ENCODE assay signal across 10 cellular contexts in genomic region chr3:197501496-197501878, GRCh38. TPM values are rescaled to one million over a fixed set of nuclear protein-coding genes. Genes with fewer than 3 reads are reported as not detected.
DNase-seq lines count a peak whose midpoint lies in the region; ATAC-seq, FAIRE-seq and TF ChIP-seq lines count a peak whose summit lies in the region.
"Had no signal": no experiment of that assay in that cellular context is flagged by ENCODE, and none has a peak within 500 bp of the region (broad histone marks: within the 10 kb centered on the region; RNA-seq: fewer than 3 reads in every experiment).

No MANE protein-coding gene starts in this region.

- POLR2A ChIA-PET in activated CD8-positive, alpha-beta T cell treated with anti-CD3 and anti-CD28 coated beads for 36 hours (lab: Charles Lee), result interaction anchor here (1.1 kb wide), 1 partner anchor 245 kb away, joined by 3 read pairs; no protein-coding TSS in a partner anchor

- H3K27me3 ChIP-seq in tibial nerve, result no peaks in the 10 kb centered on the region
- H3K27me3 ChIP-seq: body of pancreas had no signal

- no peaks in the 10 kb centered on the region for H3K27me3 Mint-ChIP-seq in activated CD8-positive, alpha-beta T cell treated with anti-CD3 and anti-CD28 coated beads for 36 hours
- H3K27me3 Mint-ChIP-seq in nephron (ENCODE audit: low read depth), result peaks cover 4% of the 10 kb centered on the region

- DNase-seq in NCI-H2227 (lab: John Stamatoyannopoulos, UW; ENCODE audit: unreplicated experiment) (peak; percentile 57), NCI-H2227 treated with DMSO at 0.1 percent for 48 hours (lab: John Stamatoyannopoulos, UW) (no peak), HTR-8/SVneo (ENCODE audit: insufficient read length, low spot score) (no peak), urothelium cell line (ENCODE audit: low spot score) (no peak), medulla oblongata (ENCODE audit: extremely low spot score) (no peak), tibial nerve (ENCODE audit: low spot score in 2 of 2) (no peak)
- peak; percentile 27 for DNase-seq in activated CD8-positive, alpha-beta T cell treated with anti-CD3 and anti-CD28 coated beads for 36 hours
- DNase-seq: left ventricle myocardium superior had no signal

- FAIRE-seq in HTR-8/SVneo (lab: Jason Lieb, UNC) (peak; percentile 60), urothelium cell line (lab: Jason Lieb, UNC) (no peak)

- H3K27ac ChIP-seq in tibial nerve, result no peak overlapping the region
- H3K27ac ChIP-seq: body of pancreas had no signal

- peak; percentile 21 for ATAC-seq in activated CD8-positive, alpha-beta T cell treated with anti-CD3 and anti-CD28 coated beads for 36 hours

- peaks cover 2% of the 10 kb centered on the region for H3K9me3 Mint-ChIP-seq in activated CD8-positive, alpha-beta T cell treated with anti-CD3 and anti-CD28 coated beads for 36 hours
- no peaks in the 10 kb centered on the region for H3K9me3 Mint-ChIP-seq in nephron

- H3K9me3 ChIP-seq in tibial nerve, result no peaks in the 10 kb centered on the region
- H3K9me3 ChIP-seq: body of pancreas had no signal

- H3K36me3 ChIP-seq in tibial nerve, result no peaks in the 10 kb centered on the region

- H3K4me3 ChIP-seq in tibial nerve, result no peak overlapping the region
- H3K4me3 ChIP-seq: body of pancreas had no signal

- no peak for TF ChIP-seq POLR2A in tibial nerve (IDR thresholded peaks at IDR 0.05)

- no peaks in the 10 kb centered on the region for H3K36me3 Mint-ChIP-seq in activated CD8-positive, alpha-beta T cell treated with anti-CD3 and anti-CD28 coated beads for 36 hours (ENCODE audit: low read depth)
- no peaks in the 10 kb centered on the region for H3K36me3 Mint-ChIP-seq in nephron (ENCODE audit: low read depth)

- H3K4me1 ChIP-seq in tibial nerve, result peaks cover 0 to 5% (median 0%) of the 10 kb centered on the region in 4 donors
- H3K4me1 ChIP-seq: body of pancreas had no signal

- TF ChIP-seq EP300 in tibial nerve (IDR thresholded peaks at IDR 0.05), result no peak

- intact Hi-C loops in activated CD8-positive, alpha-beta T cell treated with anti-CD3 and anti-CD28 coated beads for 36 hours (cut with micrococcal nuclease), result loop anchor here (5.0 kb wide), 1 partner anchor 249 kb away; no protein-coding TSS in a partner anchor

- no peak overlapping the region for H3K27ac Mint-ChIP-seq in activated CD8-positive, alpha-beta T cell treated with anti-CD3 and anti-CD28 coated beads for 36 hours
- H3K27ac Mint-ChIP-seq in nephron, result peak overlapping the region; percentile 50 to 91 (median 81)

- TF ChIP-seq CTCF in activated CD8-positive, alpha-beta T cell treated with anti-CD3 and anti-CD28 coated beads for 36 hours (IDR thresholded peaks at IDR 0.05), result no peak
- TF ChIP-seq CTCF in nephron (IDR thresholded peaks at IDR 0.05; ENCODE audit: unreplicated experiment in 3 of 3) (no peak), tibial nerve (IDR thresholded peaks at IDR 0.05) (no peak)

- CTCF ChIA-PET in activated CD8-positive, alpha-beta T cell treated with anti-CD3 and anti-CD28 coated beads for 36 hours (lab: Charles Lee), result interaction anchor here (0.8 to 3.0 kb wide), 30 partner anchors 9 to 472 kb away, joined by 3 to 60 read pairs (median 4); partner anchors contain the start of gene MELTF

- WGBS in tibial nerve, 2 donors, result 90 to 94% methylated on average over 1 of the region's 1 CpG

- H3K4me1 Mint-ChIP-seq in activated CD8-positive, alpha-beta T cell treated with anti-CD3 and anti-CD28 coated beads for 36 hours (ENCODE audit: low read depth), result no peaks in the 10 kb centered on the region
- peaks cover 33% of the 10 kb centered on the region for H3K4me1 Mint-ChIP-seq in nephron

- H3K4me3 Mint-ChIP-seq in activated CD8-positive, alpha-beta T cell treated with anti-CD3 and anti-CD28 coated beads for 36 hours, result no peak overlapping the region
- H3K4me3 Mint-ChIP-seq in nephron, result no peak overlapping the region

RNA-seq across cellular contexts. Expression of gene BDH1, which starts 54.3 kb away (rescaled TPM):
- 100 to 1,000 TPM; 118 to 126 TPM for total RNA-seq in activated CD8-positive, alpha-beta T cell treated with anti-CD3 and anti-CD28 coated beads for 36 hours
- 10 to 100 TPM; 15.1 to 24.3 (median 18.7) TPM for total RNA-seq in tibial nerve

Comparison
In these comparisons a context has a peak if more than half of its experiments do, and no peak if none do; other contexts are left out.
1. DNase-seq: peak in NCI-H2227 (single experiment) and activated CD8-positive, alpha-beta T cell treated with anti-CD3 and anti-CD28 coated beads for 36 hours (single experiment); none in NCI-H2227 treated with DMSO at 0.1 percent for 48 hours (single experiment), HTR-8/SVneo (single experiment), urothelium cell line (single experiment), medulla oblongata (single experiment) and tibial nerve (0 of 2).
2. RNA of gene BDH1, which starts 54.3 kb away (total RNA-seq): 118 to 126 TPM in activated CD8-positive, alpha-beta T cell treated with anti-CD3 and anti-CD28 coated beads for 36 hours; 15.1 to 24.3 TPM in tibial nerve; every median in the first group is over 4 times any median in the second.